In genomic region chr1:54545916-54546635, GRCh38 we compare ENCODE assay signal across 1 cellular context.
TF ChIP-seq lines count a peak whose summit lies in the region.

No MANE protein-coding gene starts in this region.

TF ChIP-seq in K562, 482 proteins besides CTCF, POLR2A, EP300 and RAD21:
- TF ChIP-seq TOE1 (IDR thresholded peaks at IDR 0.05; ENCODE audit: borderline replicate concordance) (no peak), TOE1 (CRISPR knock-in tag; IDR thresholded peaks at IDR 0.05; ENCODE audit: borderline replicate concordance, low read depth) (no peak), ZNF197 (CRISPR knock-in tag; IDR thresholded peaks at IDR 0.05; ENCODE audit: low read depth) (no peak), CHCHD3 (CRISPR knock-in tag; IDR thresholded peaks at IDR 0.05) (no peak), ZNF239 (CRISPR knock-in tag; IDR thresholded peaks at IDR 0.05) (no peak), ZNF740 (CRISPR knock-in tag; IDR thresholded peaks at IDR 0.05) (0 out of 2 replicates have a peak, but pooled peaks have one; percentile 39), ZNF740 (tag; IDR thresholded peaks at IDR 0.05) (no peak)
TF ChIP-seq in K562: peak in this region for 1.
